In genomic region chr15:67164811-67165652, GRCh38 we compare ENCODE assay signal across 11 cellular contexts.
DNase-seq lines count a peak whose midpoint lies in the region; ATAC-seq and TF ChIP-seq lines count a peak whose summit lies in the region.
"Had no signal": no experiment of that assay in that cellular context is flagged by ENCODE, and none has a peak within 500 bp of the region (broad histone marks: within the 10 kb centered on the region; RNA-seq: fewer than 3 reads in every experiment).

No MANE protein-coding gene starts in this region.

- peaks cover 0 to 21% of the 10 kb centered on the region in 2 donors for H3K36me3 ChIP-seq in esophagus (ENCODE audit: control insufficient read depth in 2 of 2, insufficient read depth in 2 of 2, low read length in 1 of 2)
- H3K36me3 ChIP-seq in upper lobe of left lung: peaks cover 0 to 24% (median 13%) of the 10 kb centered on the region in 4 donors
- peaks cover 0 to 52% (median 35%) of the 10 kb centered on the region in 4 donors for H3K36me3 ChIP-seq in esophagus muscularis mucosa

- H3K9me3 ChIP-seq in esophagus (ENCODE audit: control insufficient read depth in 2 of 2, insufficient read depth in 1 of 2, low read depth in 1 of 2, low read length in 1 of 2) (no peaks in the 10 kb centered on the region), upper lobe of left lung (no peaks in the 10 kb centered on the region), esophagus muscularis mucosa (no peaks in the 10 kb centered on the region)
- H3K9me3 ChIP-seq: HAP-1 had no signal

- peak overlapping the region; percentile 87 to 97 for H3K27ac ChIP-seq in esophagus (ENCODE audit: low read depth in 2 of 2, low read length in 1 of 2)
- H3K27ac ChIP-seq in upper lobe of left lung: peak overlapping the region in 2 of 4 donors; percentile 18 to 49
- peak overlapping the region in 2 of 4 donors; percentile 6 to 42 for H3K27ac ChIP-seq in esophagus muscularis mucosa (replicated peaks in 1 of 4)
- H3K27ac ChIP-seq: epithelial cell of prostate had no signal

- TF ChIP-seq POLR2A in upper lobe of left lung (IDR thresholded peaks at IDR 0.05) (no peak), esophagus muscularis mucosa (IDR thresholded peaks at IDR 0.05; ENCODE audit: low read depth) (no peak)

- H3K4me1 ChIP-seq in esophagus (ENCODE audit: control insufficient read depth in 2 of 2, insufficient read depth in 2 of 2, low read length in 1 of 2): peaks cover 6 to 40% of the 10 kb centered on the region in 2 donors
- peaks cover 7 to 35% (median 14%) of the 10 kb centered on the region in 4 donors for H3K4me1 ChIP-seq in upper lobe of left lung
- peaks cover 22 to 64% (median 56%) of the 10 kb centered on the region in 4 donors for H3K4me1 ChIP-seq in esophagus muscularis mucosa

- in situ Hi-C loops in GM13976 (cut with MboI; ENCODE audit: low sequenced_read_pairs, unreplicated experiment): no loop called here

- DNase-seq in activated naive CD4-positive, alpha-beta T cell treated with anti-CD3 and anti-CD28 coated beads, Interleukin-2, amount 50 U/mL, for 72 hours (ENCODE audit: low spot score in 2 of 2): no peak
- no peak for DNase-seq in activated naive CD4-positive, alpha-beta T cell (lab: John Stamatoyannopoulos, UW)
- peak; percentile 85 for DNase-seq in mesenteric fat pad (ENCODE audit: low spot score)
- DNase-seq in upper lobe of left lung: peak; percentile 45 to 72
- DNase-seq in esophagus muscularis mucosa (ENCODE audit: extremely low spot score): no peak
- no peak for DNase-seq in UCSD-AML1 (lab: John Stamatoyannopoulos, UW; ENCODE audit: unreplicated experiment)
- no peak for DNase-seq in GM13976 (ENCODE audit: low spot score)

- peak in 2 of 6 experiments; percentile 33 to 36 for TF ChIP-seq CTCF in upper lobe of left lung (IDR thresholded peaks at IDR 0.05)
- no peak for TF ChIP-seq CTCF in esophagus muscularis mucosa (IDR thresholded peaks at IDR 0.05)
- no peak for TF ChIP-seq CTCF in GM13976 (IDR thresholded peaks at IDR 0.05; ENCODE audit: borderline replicate concordance, control extremely low read depth, extremely low read depth, insufficient read depth, missing control alignments)

- H3K27me3 ChIP-seq in esophagus (ENCODE audit: control insufficient read depth in 1 of 2, insufficient read depth in 2 of 2, low read length in 2 of 2): no peaks in the 10 kb centered on the region
- H3K27me3 ChIP-seq in upper lobe of left lung: no peaks in the 10 kb centered on the region
- H3K27me3 ChIP-seq in esophagus muscularis mucosa: no peaks in the 10 kb centered on the region

- intact Hi-C loops in esophagus muscularis mucosa (cut with DNase I): loop anchor here (10.0 kb wide), 1 partner anchor 220 kb away; no protein-coding TSS in a partner anchor

- no peaks in the 10 kb centered on the region for H3K9me3 Mint-ChIP-seq in activated naive CD4-positive, alpha-beta T cell treated with anti-CD3 and anti-CD28 coated beads, Interleukin-2, amount 50 U/mL, for 72 hours

- peak overlapping the region; percentile 60 to 79 for H3K27ac Mint-ChIP-seq in activated naive CD4-positive, alpha-beta T cell treated with anti-CD3 and anti-CD28 coated beads, Interleukin-2, amount 50 U/mL, for 72 hours

- H3K4me3 ChIP-seq in esophagus (ENCODE audit: low read depth in 1 of 2, low read length in 2 of 2): no peak overlapping the region
- no peak overlapping the region for H3K4me3 ChIP-seq in upper lobe of left lung
- H3K4me3 ChIP-seq in esophagus muscularis mucosa: no peak overlapping the region
- H3K4me3 ChIP-seq: HAP-1, lung had no signal

- 74 to 76% methylated on average over 35 of the region's 35 CpGs for WGBS in esophagus, 2 donors
- WGBS in upper lobe of left lung, 2 donors: 90 to 91% methylated on average over 26 to 34 of the region's 35 CpGs
- 86% methylated on average over 28 of the region's 35 CpGs for WGBS in esophagus muscularis mucosa

- peaks cover 0 to 12% of the 10 kb centered on the region in 2 donors for H3K36me3 Mint-ChIP-seq in activated naive CD4-positive, alpha-beta T cell treated with anti-CD3 and anti-CD28 coated beads, Interleukin-2, amount 50 U/mL, for 72 hours

- no peak for TF ChIP-seq EP300 in upper lobe of left lung (IDR thresholded peaks at IDR 0.05)
- TF ChIP-seq EP300 in esophagus muscularis mucosa (IDR thresholded peaks at IDR 0.05): no peak

- no peak for ATAC-seq in activated naive CD4-positive, alpha-beta T cell treated with anti-CD3 and anti-CD28 coated beads, Interleukin-2, amount 50 U/mL, for 72 hours
- peak; percentile 22 to 35 for ATAC-seq in upper lobe of left lung (ENCODE audit: low FRiP score in 2 of 2)

Comparison
In these comparisons a context has a peak if more than half of its experiments do, and no peak if none do; other contexts are left out.
1. ATAC-seq: peak in upper lobe of left lung (2 of 2); none in activated naive CD4-positive, alpha-beta T cell treated with anti-CD3 and anti-CD28 coated beads, Interleukin-2, amount 50 U/mL, for 72 hours (0 of 2).
2. DNase-seq: peak in mesenteric fat pad (single experiment) and upper lobe of left lung (2 of 2); none in activated naive CD4-positive, alpha-beta T cell treated with anti-CD3 and anti-CD28 coated beads, Interleukin-2, amount 50 U/mL, for 72 hours (0 of 2), activated naive CD4-positive, alpha-beta T cell (0 of 4), esophagus muscularis mucosa (single experiment), UCSD-AML1 (single experiment) and GM13976 (single experiment).